In genomic region chr11:1391165-1392010, GRCh38 we compare ENCODE assay signal across 10 cellular contexts. TPM values are rescaled to one million over a fixed set of nuclear protein-coding genes. Genes with fewer than 3 reads are reported as not detected.
DNase-seq lines count a peak whose midpoint lies in the region; FAIRE-seq and TF ChIP-seq lines count a peak whose summit lies in the region.
"Had no signal": no experiment of that assay in that cellular context is flagged by ENCODE, and none has a peak within 500 bp of the region (broad histone marks: within the 10 kb centered on the region; RNA-seq: fewer than 3 reads in every experiment).

No MANE protein-coding gene starts in this region.

- POLR2A ChIA-PET in endothelial cell of umbilical vein (lab: Charles Lee) = no interaction called here

- no peaks in the 10 kb centered on the region for H3K4me1 Mint-ChIP-seq in T-helper 2 cell treated with Interferon-gamma antibody and Interleukin-4, amounts not matched to agents 5 μg/mL and 100 μg/mL, for 36 hours (ENCODE audit: low read depth)

- no TSS peak for BruUV-seq in endothelial cell of umbilical vein (replicated peaks; lab: Mats Ljungman, UMichigan)

- DNase-seq in T-helper 2 cell treated with Interferon-gamma antibody and Interleukin-4, amounts not matched to agents 5 μg/mL and 100 μg/mL, for 36 hours (ENCODE audit: low spot score) = no peak
- DNase-seq in T-helper 2 cell (no peak), NCI-H2227 treated with DMSO at 0.1 percent for 48 hours (lab: John Stamatoyannopoulos, UW) (peak; percentile 63), endothelial cell of umbilical vein (ENCODE audit: low read depth, low spot score) (no peak), posterior cingulate gyrus (peak; percentile 44 to 95 (median 68)), lower leg skin (ENCODE audit: low spot score in 2 of 2) (no peak)
- DNase-seq in stimulated activated CD4-positive, alpha-beta T cell treated with anti-CD3 and anti-CD28 coated beads, Interleukin-2, amount 100 ng/mL, for 24 hours = no peak
- DNase-seq in activated CD4-positive, CD25-positive, alpha-beta regulatory T cell (lab: John Stamatoyannopoulos, UW) = no peak

- peak overlapping the region; percentile 9 for H3K4me3 Mint-ChIP-seq in T-helper 2 cell treated with Interferon-gamma antibody and Interleukin-4, amounts not matched to agents 5 μg/mL and 100 μg/mL, for 36 hours

- no peak overlapping the region for H3K4me3 ChIP-seq in endothelial cell of umbilical vein (replicated peaks in 1 of 3; ENCODE audit: insufficient read depth in 1 of 3, low read depth in 1 of 3, low read length in 3 of 3)
- H3K4me3 ChIP-seq in lower leg skin (ENCODE audit: low read depth, poor library complexity, severe bottlenecking) = no peak overlapping the region
- H3K4me3 ChIP-seq: adrenal gland had no signal

- no peak overlapping the region for H3K27ac Mint-ChIP-seq in T-helper 2 cell treated with Interferon-gamma antibody and Interleukin-4, amounts not matched to agents 5 μg/mL and 100 μg/mL, for 36 hours

- WGBS in lower leg skin, 2 donors = 24 to 25% methylated on average over 30 of the region's 30 CpGs

- CTCF ChIA-PET in endothelial cell of umbilical vein (lab: Charles Lee) = no interaction called here

- TF ChIP-seq CTCF in endothelial cell of umbilical vein (IDR thresholded peaks at IDR 0.05; ENCODE audit: extremely low read depth in 1 of 2, insufficient read depth in 1 of 2, low read depth in 1 of 2, low read length in 2 of 2) = no peak
- no peak for TF ChIP-seq CTCF in lower leg skin (IDR thresholded peaks at IDR 0.05)

- no peaks in the 10 kb centered on the region for H3K9me3 ChIP-seq in endothelial cell of umbilical vein (replicated peaks; ENCODE audit: control insufficient read depth, insufficient read depth, low read length)
- H3K9me3 ChIP-seq: adrenal gland had no signal

- peaks cover 28% of the 10 kb centered on the region for H3K27me3 Mint-ChIP-seq in T-helper 2 cell treated with Interferon-gamma antibody and Interleukin-4, amounts not matched to agents 5 μg/mL and 100 μg/mL, for 36 hours (ENCODE audit: low read depth)

- no peak overlapping the region for H3K9ac ChIP-seq in endothelial cell of umbilical vein (replicated peaks; ENCODE audit: extremely low read depth, insufficient read depth, low read length)

- TF ChIP-seq POLR2A in endothelial cell of umbilical vein (IDR thresholded peaks at IDR 0.05; ENCODE audit: low read depth, low read length) (no peak), lower leg skin (IDR thresholded peaks at IDR 0.05) (no peak)

- H3K9me3 Mint-ChIP-seq in T-helper 2 cell treated with Interferon-gamma antibody and Interleukin-4, amounts not matched to agents 5 μg/mL and 100 μg/mL, for 36 hours = no peaks in the 10 kb centered on the region

- H3K9me1 ChIP-seq in endothelial cell of umbilical vein (replicated peaks; ENCODE audit: control insufficient read depth, extremely low read depth, insufficient read depth, low read length) = no peaks in the 10 kb centered on the region

- no peak overlapping the region for H3K4me2 ChIP-seq in endothelial cell of umbilical vein (ENCODE audit: insufficient read depth, low read length)

- no peak for FAIRE-seq in endothelial cell of umbilical vein (lab: Jason Lieb, UNC)
- FAIRE-seq: GM12892 had no signal

- H3K36me3 ChIP-seq in endothelial cell of umbilical vein (ENCODE audit: control insufficient read depth in 2 of 2, extremely low read depth in 1 of 2, insufficient read depth in 2 of 2, low read length in 2 of 2) = no peaks in the 10 kb centered on the region
- H3K36me3 ChIP-seq: adrenal gland had no signal

- H3K27me3 ChIP-seq in endothelial cell of umbilical vein (ENCODE audit: control insufficient read depth in 2 of 2, insufficient read depth in 2 of 2, low read length in 2 of 2) = peaks cover 22 to 29% of the 10 kb centered on the region in 2 experiments

- peaks cover 3% of the 10 kb centered on the region for H3K4me1 ChIP-seq in endothelial cell of umbilical vein (ENCODE audit: control insufficient read depth, extremely low read depth, insufficient read depth, low read length)

- no peak overlapping the region for H3K27ac ChIP-seq in endothelial cell of umbilical vein (ENCODE audit: insufficient read depth, low read depth, low read length)

- dilution Hi-C loops in endothelial cell of umbilical vein (cut with MboI; ENCODE audit: extremely low pct_ligation_motif_present, low sequenced_read_pairs) = no loop called here

- no peaks in the 10 kb centered on the region for H4K20me1 ChIP-seq in endothelial cell of umbilical vein (replicated peaks; ENCODE audit: control insufficient read depth, extremely low read depth, insufficient read depth, low read length)

- no peaks in the 10 kb centered on the region for H3K36me3 Mint-ChIP-seq in T-helper 2 cell treated with Interferon-gamma antibody and Interleukin-4, amounts not matched to agents 5 μg/mL and 100 μg/mL, for 36 hours (ENCODE audit: low read depth)

- intact Hi-C loops in endothelial cell of umbilical vein (cut with micrococcal nuclease) (no loop called here), posterior cingulate gyrus (cut with DNase I) (no loop called here), lower leg skin (cut with DNase I; ENCODE audit: low total_unique reads) (no loop called here)

- H2AFZ ChIP-seq in endothelial cell of umbilical vein (ENCODE audit: low read depth, low read length) = no peak overlapping the region

- no peaks in the 10 kb centered on the region for H3K79me2 ChIP-seq in endothelial cell of umbilical vein (ENCODE audit: control insufficient read depth, insufficient read depth, low read length)

TF ChIP-seq in endothelial cell of umbilical vein, 7 proteins besides CTCF, POLR2A, EP300 and RAD21:
- no peak for TF ChIP-seq POLR2AphosphoS5 (IDR thresholded peaks at IDR 0.05; ENCODE audit: insufficient read depth, low read depth, low read length)
- TF ChIP-seq EZH2 (IDR thresholded peaks at IDR 0.05; ENCODE audit: borderline replicate concordance, low read depth, low read length, severe bottlenecking) = peak; percentile 56

RNA-seq across cellular contexts. Expression of gene BRSK2, which starts 1.7 kb away (rescaled TPM):
- 0.20 and 0.39 TPM in 2 replicates for total RNA-seq in endothelial cell of umbilical vein
- polyA plus RNA-seq in endothelial cell of umbilical vein = 0.08 and 0.54 TPM in 2 replicates
- 0.04 and 0.13 TPM in 2 replicates for polyA plus RNA-seq in endothelial cell of umbilical vein (2011; cell fraction: cytosol; rRNA removed)
- 0.21 and 0.57 TPM in 2 replicates for polyA plus RNA-seq in endothelial cell of umbilical vein (2011; cell fraction: nucleus; rRNA removed)
- polyA plus RNA-seq in endothelial cell of umbilical vein (2012) = 0.24 TPM in 1 of 2 replicates, not detected in the other
- not detected in 2 replicates for polyA minus RNA-seq in endothelial cell of umbilical vein
- polyA minus RNA-seq in endothelial cell of umbilical vein (2011; cell fraction: cytosol; rRNA and poly(A)+ RNA removed) = 1.2 TPM
- not detected in 2 replicates for polyA minus RNA-seq in endothelial cell of umbilical vein (2011; cell fraction: nucleus; rRNA and poly(A)+ RNA removed)
- total RNA-seq in lower leg skin = under 1 TPM in 2 of 4 donors, not detected in 2; 0.23 to 0.68 TPM

Comparison
In these comparisons a context has a peak if more than half of its experiments do, and no peak if none do; other contexts are left out.
1. DNase-seq: peak in NCI-H2227 treated with DMSO at 0.1 percent for 48 hours (single experiment) and posterior cingulate gyrus (10 of 10); none in T-helper 2 cell treated with Interferon-gamma antibody and Interleukin-4, amounts not matched to agents 5 μg/mL and 100 μg/mL, for 36 hours (single experiment), T-helper 2 cell (0 of 5), endothelial cell of umbilical vein (single experiment), lower leg skin (0 of 2), stimulated activated CD4-positive, alpha-beta T cell treated with anti-CD3 and anti-CD28 coated beads, Interleukin-2, amount 100 ng/mL, for 24 hours (0 of 2) and activated CD4-positive, CD25-positive, alpha-beta regulatory T cell (0 of 4).